Comparison of ENCODE assay signal across 7 cellular contexts in genomic region chr6:167141667-167142432, GRCh38. TPM values are rescaled to one million over a fixed set of nuclear protein-coding genes. Genes with fewer than 3 reads are reported as not detected.
DNase-seq lines count a peak whose midpoint lies in the region; ATAC-seq and TF ChIP-seq lines count a peak whose summit lies in the region.

No MANE protein-coding gene starts in this region.

- no peak overlapping the region for H2AFZ ChIP-seq in H9 (ENCODE audit: low read length)

- peaks cover 18% of the 10 kb centered on the region for H3K27me3 Mint-ChIP-seq in H9 (ENCODE audit: low read depth)
- peaks cover 7% of the 10 kb centered on the region for H3K27me3 Mint-ChIP-seq in endothelial cell (ENCODE audit: unreplicated experiment)
- H3K27me3 Mint-ChIP-seq in nephron progenitor cell (ENCODE audit: low read depth, poor library complexity): peaks cover 30% of the 10 kb centered on the region

- no peak overlapping the region for H4K91ac ChIP-seq in H9 (ENCODE audit: insufficient read length, low read depth, low read length)

- no peak overlapping the region for H4K5ac ChIP-seq in H9 (ENCODE audit: insufficient read length, low read depth, low read length)

- peak overlapping the region in 1 of 2 experiments; percentile 19; a peak in 1 of 5 replicates for H3K4me3 Mint-ChIP-seq in H9
- H3K4me3 Mint-ChIP-seq in endothelial cell (ENCODE audit: unreplicated experiment): no peak overlapping the region
- no peak overlapping the region for H3K4me3 Mint-ChIP-seq in nephron progenitor cell

- H3K4me1 ChIP-seq in H9 (ENCODE audit: insufficient read depth, low read length): no peaks in the 10 kb centered on the region; the same call in 1 of the 2 replicates

- H3K23me2 ChIP-seq in H9 (ENCODE audit: insufficient read length, low read depth, low read length, poor library complexity, severe bottlenecking): no peaks in the 10 kb centered on the region

- no peak for DNase-seq in GM12864 (ENCODE audit: low read depth)
- peak; percentile 75 for DNase-seq in H9
- DNase-seq in NCI-H1092 treated with DMSO at 0.1 percent for 48 hours (lab: John Stamatoyannopoulos, UW): peak; percentile 69
- peak; percentile 61 for DNase-seq in activated CD4-positive, alpha-beta T cell treated with anti-CD3 and anti-CD28 coated beads for 48 hours
- peak; percentile 74 for DNase-seq in endothelial cell (ENCODE audit: low spot score)
- DNase-seq in nephron progenitor cell: peak; percentile 71

- H4K20me1 ChIP-seq in H9 (ENCODE audit: control insufficient read depth, insufficient read depth, insufficient read length): no peaks in the 10 kb centered on the region

- H3K9me3 Mint-ChIP-seq in H9 (peaks cover 12 to 13% of the 10 kb centered on the region in 2 experiments), endothelial cell (ENCODE audit: unreplicated experiment) (no peaks in the 10 kb centered on the region), nephron progenitor cell (peaks cover 13% of the 10 kb centered on the region)

- H3K4me2 ChIP-seq in H9 (ENCODE audit: insufficient read depth, insufficient read length, low read length): no peak overlapping the region

- no peaks in the 10 kb centered on the region for H3K9me3 ChIP-seq in H9 (ENCODE audit: control insufficient read depth, low read depth, low read length)

- H3K79me1 ChIP-seq in H9 (ENCODE audit: insufficient read depth, low read depth, low read length, poor library complexity, severe bottlenecking): no peaks in the 10 kb centered on the region

- H2BK12ac ChIP-seq in H9 (ENCODE audit: insufficient read length, low read depth, low read length): no peak overlapping the region

- no peak overlapping the region for H3K18ac ChIP-seq in H9 (ENCODE audit: insufficient read length, low read depth, low read length)

- no CpG with 5 or more reads among the region's 18 CpGs for WGBS in H9 (ENCODE audit: extremely low coverage, insufficient read length, low lambda C conversion rate)

- no peak overlapping the region for H3K56ac ChIP-seq in H9 (ENCODE audit: insufficient read length, low read depth, low read length)

- no peaks in the 10 kb centered on the region for H3K79me2 ChIP-seq in H9 (ENCODE audit: insufficient read depth, low read length)

- H2BK20ac ChIP-seq in H9 (ENCODE audit: low read depth, low read length, poor library complexity, severe bottlenecking): no peak overlapping the region

- H3K36me3 Mint-ChIP-seq in H9 (ENCODE audit: insufficient read depth in 1 of 3, low read depth in 3 of 3) (peaks cover 5 to 17% (median 6%) of the 10 kb centered on the region in 3 experiments; a peak in 5 of 7 replicates), endothelial cell (ENCODE audit: low read depth, unreplicated experiment) (no peaks in the 10 kb centered on the region), nephron progenitor cell (ENCODE audit: low read depth) (no peaks in the 10 kb centered on the region)

- no peak overlapping the region for H3K27ac ChIP-seq in H9 (ENCODE audit: insufficient read length, low read depth, low read length)

- no peak overlapping the region for H2BK5ac ChIP-seq in H9 (ENCODE audit: insufficient read length, low read length)

- H4K8ac ChIP-seq in H9 (replicated peaks; ENCODE audit: insufficient read length, low read depth, low read length): no peak overlapping the region

- no peaks in the 10 kb centered on the region for H3K27me3 ChIP-seq in H9 (ENCODE audit: insufficient read depth, low read length)

- H3K27ac Mint-ChIP-seq in H9: no peak overlapping the region
- H3K27ac Mint-ChIP-seq in endothelial cell (ENCODE audit: unreplicated experiment): no peak overlapping the region
- no peak overlapping the region for H3K27ac Mint-ChIP-seq in nephron progenitor cell

- TF ChIP-seq CTCF in GM12864 (IDR thresholded peaks at IDR 0.05; ENCODE audit: low read depth, low read length, missing control alignments) (peak; percentile 92), H9 (conservative IDR thresholded peaks at IDR 0.05) (peak; percentile 94), endothelial cell (IDR thresholded peaks at IDR 0.05; ENCODE audit: unreplicated experiment) (no peak), nephron progenitor cell (IDR thresholded peaks at IDR 0.05) (peak; percentile 88)

- no peak for ATAC-seq in GM18519 (IDR thresholded peaks at IDR 0.05; ENCODE audit: low FRiP score, unreplicated experiment)

- H3K4me3 ChIP-seq in GM12864 (ENCODE audit: low read depth, low read length): no peak overlapping the region

- no peak overlapping the region for H3T11ph ChIP-seq in H9 (ENCODE audit: low read length)

- H3K9ac ChIP-seq in H9 (ENCODE audit: extremely low read depth, insufficient read length, low read length): no peak overlapping the region

- H3K4me1 Mint-ChIP-seq in H9: peaks cover 39 to 48% of the 10 kb centered on the region in 2 experiments
- H3K4me1 Mint-ChIP-seq in endothelial cell (ENCODE audit: unreplicated experiment): peaks cover 4% of the 10 kb centered on the region
- H3K4me1 Mint-ChIP-seq in nephron progenitor cell: peaks cover 50% of the 10 kb centered on the region

- H3K14ac ChIP-seq in H9 (ENCODE audit: insufficient read depth, low read length): no peak overlapping the region

- H3K23ac ChIP-seq in H9 (ENCODE audit: insufficient read length, low read depth, low read length): no peak overlapping the region

- H2BK120ac ChIP-seq in H9 (ENCODE audit: low read depth, low read length, poor library complexity, severe bottlenecking): no peak overlapping the region

- H2AK5ac ChIP-seq in H9 (ENCODE audit: insufficient read length, low read length): no peak overlapping the region

- H2BK15ac ChIP-seq in H9 (ENCODE audit: low read depth, low read length): no peak overlapping the region

- no peak overlapping the region for H3K4ac ChIP-seq in H9 (ENCODE audit: low read depth, low read length)

RNA-seq across cellular contexts. Expression of gene GPR31, which starts 15.9 kb away (rescaled TPM):
- not detected in 2 replicates for total RNA-seq in H9 (2021)
- total RNA-seq in endothelial cell (ENCODE audit: unreplicated experiment): not detected

RNA-seq across cellular contexts. Expression of gene CCR6, which starts 19.0 kb away (rescaled TPM):
- total RNA-seq in H9 (2021) (not detected in 2 replicates), endothelial cell (ENCODE audit: unreplicated experiment) (not detected)
